Comparison of ENCODE assay signal across 25 cellular contexts in the genomic region with DNA sequence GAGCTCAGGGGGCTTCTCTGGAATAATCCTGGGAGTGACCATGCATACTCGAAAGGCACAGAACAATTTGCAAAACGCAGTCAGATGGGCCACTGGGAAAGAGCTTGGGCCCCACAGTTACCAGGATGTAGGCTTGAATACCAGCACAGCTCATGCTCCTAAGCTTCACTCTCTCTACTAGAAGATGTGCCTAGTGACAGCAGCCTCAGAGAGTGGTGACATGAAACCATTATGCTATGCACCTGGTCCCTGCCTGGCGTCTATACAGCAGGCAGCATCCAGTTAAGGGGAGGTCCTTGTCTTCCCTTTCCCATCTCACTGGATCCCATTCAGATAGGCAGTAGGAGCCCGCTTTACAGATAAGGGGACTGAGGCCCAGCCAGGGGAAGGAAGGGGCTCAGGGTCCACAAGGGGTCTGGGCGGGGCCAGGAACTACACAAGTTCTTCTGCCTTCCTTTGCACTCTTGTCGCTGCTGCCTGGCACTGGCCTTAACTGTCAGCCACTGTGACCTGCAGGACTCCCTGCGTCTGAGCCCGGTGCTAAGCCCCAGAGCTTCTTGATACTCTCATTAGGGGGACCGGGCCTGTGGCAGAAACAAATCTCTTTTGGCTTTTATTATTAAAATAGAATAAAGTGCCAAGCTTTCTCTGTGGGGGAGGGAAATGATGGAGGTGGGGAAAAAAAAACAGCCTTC. TPM values are rescaled to one million over a fixed set of nuclear protein-coding genes. Genes with fewer than 3 reads are reported as not detected.
"Had no signal": no experiment of that assay in that cellular context is flagged by ENCODE, and none has a peak within 500 bp of the region (broad histone marks: within the 10 kb centered on the region; RNA-seq: fewer than 3 reads in every experiment).

No MANE protein-coding gene starts in this region.

- H3K36me3 ChIP-seq: esophagus muscularis mucosa, gastroesophageal sphincter, heart left ventricle, lower lobe of right lung had no signal

- H3K4me1 ChIP-seq: heart left ventricle, lower lobe of right lung had no signal

- H3K4me3 Mint-ChIP-seq: immature natural killer cell, mesothelial cell of epicardium, naive B cell had no signal

- H3K4me3 ChIP-seq: coronary artery, dorsolateral prefrontal cortex, esophagus muscularis mucosa, gastroesophageal sphincter, heart left ventricle, hepatocyte, lower lobe of right lung, mucosa of descending colon had no signal

- H3K27ac Mint-ChIP-seq: immature natural killer cell, mesothelial cell of epicardium, naive B cell had no signal

- H3K9me3 Mint-ChIP-seq: immature natural killer cell, mesothelial cell of epicardium, naive B cell had no signal

- H3K27ac ChIP-seq: coronary artery, esophagus muscularis mucosa, foreskin keratinocyte, gastroesophageal sphincter, heart left ventricle, hepatocyte, lower lobe of right lung had no signal

- H3K9me3 ChIP-seq: esophagus muscularis mucosa, gastroesophageal sphincter, heart left ventricle, lower lobe of right lung, mucosa of descending colon had no signal

- H3K27me3 ChIP-seq: dorsolateral prefrontal cortex, esophagus muscularis mucosa, foreskin keratinocyte, gastroesophageal sphincter had no signal

- ATAC-seq: foreskin keratinocyte, gastroesophageal sphincter, left colon, left lobe of liver, left ventricle myocardium superior, mucosa of descending colon had no signal

- H3K4me1 Mint-ChIP-seq: immature natural killer cell had no signal

- DNase-seq: dermis blood vessel endothelial cell; dorsolateral prefrontal cortex; effector CD4-positive, alpha-beta T cell; effector memory CD4-positive, alpha-beta T cell; foreskin keratinocyte; heart left ventricle; immature natural killer cell; islet precursor cell; kidney; kidney glomerular epithelial cell; left colon; left ventricle myocardium superior; lower lobe of right lung; mesenchymal stem cell; mucosa of descending colon; naive B cell had no signal

- H3K36me3 Mint-ChIP-seq: immature natural killer cell, mesothelial cell of epicardium, naive B cell had no signal

RNA-seq across cellular contexts. Expression of a gene that starts 21.2 kb away (rescaled TPM):
- total RNA-seq: endothelial cell of umbilical vein, fibroblast of villous mesenchyme, left lobe of liver, lung microvascular endothelial cell, mesothelial cell of epicardium had no signal
- polyA plus RNA-seq: endothelial cell of umbilical vein, immature natural killer cell had no signal
